19 cellular contexts compared by ENCODE assay signal in the genomic region with DNA sequence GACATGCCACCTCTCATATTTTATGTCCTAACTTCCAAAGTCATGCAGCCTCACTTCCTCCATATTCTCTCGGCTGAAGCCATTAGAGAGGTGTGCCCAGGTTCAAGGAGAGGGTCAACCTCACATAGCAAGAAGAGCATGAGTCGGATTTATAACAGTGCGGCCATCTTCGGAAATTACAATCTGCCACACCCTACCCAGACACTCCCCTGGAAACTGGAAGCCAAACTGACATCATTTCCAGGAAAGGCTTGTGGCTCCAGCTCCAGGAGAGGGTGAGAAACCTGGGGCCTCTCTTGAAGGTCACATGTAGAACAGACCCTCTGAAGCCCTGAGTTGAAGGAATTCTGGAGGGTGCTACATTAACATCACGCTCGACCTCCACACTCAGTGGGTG.
DNase-seq lines count a peak whose midpoint lies in the region; ATAC-seq and TF ChIP-seq lines count a peak whose summit lies in the region.
"Had no signal": no experiment of that assay in that cellular context is flagged by ENCODE, and none has a peak within 500 bp of the region (broad histone marks: within the 10 kb centered on the region; RNA-seq: fewer than 3 reads in every experiment).

No MANE protein-coding gene starts in this region.

- H3K9me3 ChIP-seq in HCT116 (ENCODE audit: control insufficient read depth in 1 of 2, insufficient read depth in 1 of 2, low read depth in 1 of 2, low read length in 2 of 2) (no peaks in the 10 kb centered on the region), HAP-1 (no peaks in the 10 kb centered on the region)

- TF ChIP-seq CTCF in HCT116 (IDR thresholded peaks at IDR 0.05 in 2 of 3, conservative IDR thresholded peaks at IDR 0.05 in 1 of 3; ENCODE audit: borderline replicate concordance in 1 of 3, insufficient read depth in 1 of 3, low read depth in 2 of 3, low read length in 2 of 3) (no peak), coronary artery (IDR thresholded peaks at IDR 0.05) (no peak), nephron (IDR thresholded peaks at IDR 0.05; ENCODE audit: unreplicated experiment in 3 of 3) (no peak)

- no peak for TF ChIP-seq POLR2A in HCT116 (IDR thresholded peaks at IDR 0.05; ENCODE audit: borderline replicate concordance, extremely low read depth, insufficient read depth, insufficient read length)

- CTCF ChIA-PET in HCT116 (lab: Charles Lee) = no interaction called here
- CTCF ChIA-PET in activated CD4-positive, alpha-beta T cell treated with anti-CD3 and anti-CD28 coated beads, Interleukin-2, amount 10 ng/mL, durations not matched to agents 7 days and 5 days (lab: Charles Lee) = interaction anchor here (0.8 kb wide), 1 partner anchor 11 kb away, joined by 4 read pairs; no protein-coding TSS in a partner anchor

- H3K4me1 Mint-ChIP-seq in nephron = peaks cover 50% of the 10 kb centered on the region
- H3K4me1 Mint-ChIP-seq in activated CD4-positive, alpha-beta T cell treated with anti-CD3 and anti-CD28 coated beads, Interleukin-2, amount 10 ng/mL, durations not matched to agents 7 days and 5 days = no peaks in the 10 kb centered on the region
- H3K4me1 Mint-ChIP-seq: CD4-positive, CD25-positive, alpha-beta regulatory T cell had no signal

- in situ Hi-C loops in HAP-1 (cut with MboI; ENCODE audit: low sequenced_read_pairs) = no loop called here

- no peaks in the 10 kb centered on the region for H3K9me2 ChIP-seq in HCT116 (ENCODE audit: insufficient read depth)

- DNase-seq in DMS 273 (lab: John Stamatoyannopoulos, UW; ENCODE audit: unreplicated experiment) (peak; percentile 99), HCT116 (ENCODE audit: low read depth, low spot score) (peak; percentile 12), coronary artery (ENCODE audit: low spot score) (peak; percentile 29), HAP-1 (ENCODE audit: low spot score in 2 of 2) (no peak)
- DNase-seq in activated CD4-positive, alpha-beta T cell treated with anti-CD3 and anti-CD28 coated beads, Interleukin-2, amount 10 ng/mL, durations not matched to agents 7 days and 5 days = no peak
- DNase-seq: CD4-positive, CD25-positive, alpha-beta regulatory T cell; COR-L47; DMS153; GF-D8; H7; NCI-H1105 treated with DMSO at 0.1 percent for 48 hours; NCI-H187 treated with DMSO at 0.1 percent for 48 hours; NCI-H345; NCI-H524 treated with DMSO at 0.1 percent for 48 hours; SW 1271 had no signal

- H3K27me3 Mint-ChIP-seq in nephron (ENCODE audit: low read depth) = peaks cover 59% of the 10 kb centered on the region
- H3K27me3 Mint-ChIP-seq in activated CD4-positive, alpha-beta T cell treated with anti-CD3 and anti-CD28 coated beads, Interleukin-2, amount 10 ng/mL, durations not matched to agents 7 days and 5 days = peaks cover 67% of the 10 kb centered on the region

- no peaks in the 10 kb centered on the region for H3K36me3 ChIP-seq in HCT116 (ENCODE audit: control insufficient read depth in 1 of 2, insufficient read depth in 2 of 2, low read length in 2 of 2)
- no peaks in the 10 kb centered on the region for H3K36me3 ChIP-seq in HAP-1 (replicated peaks)

- intact Hi-C loops in HCT116 (cut with micrococcal nuclease) = no loop called here

- H3K4me3 Mint-ChIP-seq in nephron = no peak overlapping the region
- no peak overlapping the region for H3K4me3 Mint-ChIP-seq in activated CD4-positive, alpha-beta T cell treated with anti-CD3 and anti-CD28 coated beads, Interleukin-2, amount 10 ng/mL, durations not matched to agents 7 days and 5 days
- H3K4me3 Mint-ChIP-seq: CD4-positive, CD25-positive, alpha-beta regulatory T cell; T-helper 2 cell treated with Interferon-gamma antibody and Interleukin-4, amounts not matched to agents 5 μg/mL and 100 μg/mL, for 36 hours had no signal

- H3K79me2 ChIP-seq in HCT116 (ENCODE audit: insufficient read depth, low read length) = no peaks in the 10 kb centered on the region

- no peaks in the 10 kb centered on the region for H3K36me3 Mint-ChIP-seq in nephron (ENCODE audit: low read depth)
- H3K36me3 Mint-ChIP-seq in activated CD4-positive, alpha-beta T cell treated with anti-CD3 and anti-CD28 coated beads, Interleukin-2, amount 10 ng/mL, durations not matched to agents 7 days and 5 days (ENCODE audit: low read depth) = no peaks in the 10 kb centered on the region
- H3K36me3 Mint-ChIP-seq: CD4-positive, CD25-positive, alpha-beta regulatory T cell had no signal

- no peaks in the 10 kb centered on the region for H4K20me1 ChIP-seq in HCT116 (ENCODE audit: insufficient read depth)

- H2AFZ ChIP-seq in HCT116 (ENCODE audit: low read depth, low read length, poor library complexity, severe bottlenecking) = no peak overlapping the region

- no peak overlapping the region for H3K27ac ChIP-seq in HCT116 (ENCODE audit: low read depth, low read length)
- H3K27ac ChIP-seq in coronary artery = no peak overlapping the region

- H3K9me3 Mint-ChIP-seq in nephron = no peaks in the 10 kb centered on the region
- H3K9me3 Mint-ChIP-seq in activated CD4-positive, alpha-beta T cell treated with anti-CD3 and anti-CD28 coated beads, Interleukin-2, amount 10 ng/mL, durations not matched to agents 7 days and 5 days = no peaks in the 10 kb centered on the region
- H3K9me3 Mint-ChIP-seq: T-helper 2 cell treated with Interferon-gamma antibody and Interleukin-4, amounts not matched to agents 5 μg/mL and 100 μg/mL, for 36 hours had no signal

- peak overlapping the region in 2 of 3 experiments; percentile 23 to 83 for H3K27ac Mint-ChIP-seq in nephron
- H3K27ac Mint-ChIP-seq in activated CD4-positive, alpha-beta T cell treated with anti-CD3 and anti-CD28 coated beads, Interleukin-2, amount 10 ng/mL, durations not matched to agents 7 days and 5 days = no peak overlapping the region
- H3K27ac Mint-ChIP-seq: T-helper 2 cell treated with Interferon-gamma antibody and Interleukin-4, amounts not matched to agents 5 μg/mL and 100 μg/mL, for 36 hours had no signal

- H3K4me3 ChIP-seq in HCT116 (replicated peaks in 1 of 2; ENCODE audit: low read depth in 1 of 2, low read length in 2 of 2) (no peak overlapping the region), coronary artery (no peak overlapping the region), HAP-1 (no peak overlapping the region)

- POLR2A ChIA-PET in HCT116 (lab: Charles Lee) = no interaction called here
- POLR2A ChIA-PET in activated CD4-positive, alpha-beta T cell treated with anti-CD3 and anti-CD28 coated beads, Interleukin-2, amount 10 ng/mL, durations not matched to agents 7 days and 5 days (lab: Charles Lee) = no interaction called here

- H3K4me1 ChIP-seq in HCT116 (ENCODE audit: control insufficient read depth in 1 of 2, insufficient read depth in 2 of 2, low read length in 2 of 2) = peaks cover 25 to 26% of the 10 kb centered on the region in 2 experiments
- H3K4me1 ChIP-seq in HAP-1 = no peaks in the 10 kb centered on the region

- H3K27me3 ChIP-seq in HCT116 (ENCODE audit: insufficient read depth, low read length) (peaks cover 4% of the 10 kb centered on the region; the same call in 1 of the 2 replicates), HAP-1 (ENCODE audit: low read depth) (peaks cover 13% of the 10 kb centered on the region)

- H3K4me2 ChIP-seq in HCT116 (ENCODE audit: low read length) = peak overlapping the region; percentile 48

- no peak overlapping the region for H3K9ac ChIP-seq in HCT116 (ENCODE audit: low read length)

- RAD21 ChIA-PET in HCT116 (lab: Charles Lee; ENCODE audit: low non-redundant PET in 1 of 2, low total read pairs in 2 of 2, uncharacterized antibody in 2 of 2, unreplicated experiment in 2 of 2) = no interaction called here

- ATAC-seq in HCT116 (peak; percentile 47), GM21390 (IDR thresholded peaks at IDR 0.05; ENCODE audit: unreplicated experiment) (no peak)
- ATAC-seq: Panc1 had no signal

- BruUV-seq in HCT116 (replicated peaks; lab: Mats Ljungman, UMichigan) = no TSS peak

- TF ChIP-seq RAD21 in HCT116 (IDR thresholded peaks at IDR 0.05; ENCODE audit: low read depth) = no peak

TF ChIP-seq in HCT116, 20 proteins besides CTCF, POLR2A, EP300 and RAD21:
- TF ChIP-seq CEBPB (IDR thresholded peaks at IDR 0.05; ENCODE audit: low read depth) = no peak

Comparison
In these comparisons a context has a peak if more than half of its experiments do, and no peak if none do; other contexts are left out.
1. DNase-seq: peak in DMS 273 (single experiment), HCT116 (single experiment) and coronary artery (single experiment); none in HAP-1 (0 of 2) and activated CD4-positive, alpha-beta T cell treated with anti-CD3 and anti-CD28 coated beads, Interleukin-2, amount 10 ng/mL, durations not matched to agents 7 days and 5 days (single experiment).